Comparison of ENCODE assay signal across 9 cellular contexts in genomic region chr6:111759836-111760785, GRCh38.
DNase-seq lines count a peak whose midpoint lies in the region; ATAC-seq and TF ChIP-seq lines count a peak whose summit lies in the region.
"Had no signal": no experiment of that assay in that cellular context is flagged by ENCODE, and none has a peak within 500 bp of the region (broad histone marks: within the 10 kb centered on the region; RNA-seq: fewer than 3 reads in every experiment).

No MANE protein-coding gene starts in this region.

- in situ Hi-C loops in IMR-90 (cut with MboI; ENCODE audit: low sequenced_read_pairs): no loop called here

- peak; percentile 14; the same call in 1 of the 2 replicates for TF ChIP-seq RAD21 in IMR-90 (IDR thresholded peaks at IDR 0.05; ENCODE audit: low read length)

- peak overlapping the region; percentile 60; the same call in 1 of the 2 replicates for H4K91ac ChIP-seq in IMR-90 (ENCODE audit: insufficient read depth, low read depth, low read length)

- BruUV-seq in IMR-90 (replicated peaks; lab: Mats Ljungman, UMichigan): no TSS peak

- H2AK9ac ChIP-seq in IMR-90 (replicated peaks; ENCODE audit: low read depth, low read length, poor library complexity): no peak overlapping the region

- no peaks in the 10 kb centered on the region for H3K27me3 ChIP-seq in IMR-90 (ENCODE audit: control insufficient read depth, insufficient read depth, low read length)

- peak overlapping the region; percentile 91 for H3K27ac ChIP-seq in IMR-90 (ENCODE audit: insufficient read depth, low read length)

- H4K8ac ChIP-seq in IMR-90 (ENCODE audit: low read depth in 2 of 2, low read length in 2 of 2): peak overlapping the region; percentile 82 to 92

- peak overlapping the region; percentile 95 for H3K18ac ChIP-seq in IMR-90 (ENCODE audit: low read depth, low read length)

- peak overlapping the region; percentile 85; the same call in 1 of the 2 replicates for H2BK120ac ChIP-seq in IMR-90 (ENCODE audit: low read depth, low read length)

- 20% methylated on average over 2 of the region's 18 CpGs; no CpG with 5 or more reads in 1 of the 2 experiments for WGBS in IMR-90 (ENCODE audit: extremely low coverage in 2 of 2, insufficient read length in 1 of 2), 2 experiments

- H2AFZ ChIP-seq in IMR-90 (replicated peaks; ENCODE audit: low read length, poor library complexity): no peak overlapping the region

- no peak for TF ChIP-seq POLR2A in IMR-90 (IDR thresholded peaks at IDR 0.05; ENCODE audit: low read depth, low read length)

- peaks cover 41% of the 10 kb centered on the region for H3K4me1 ChIP-seq in IMR-90 (ENCODE audit: control insufficient read depth, insufficient read depth, low read length)

- H3K14ac ChIP-seq in IMR-90 (replicated peaks; ENCODE audit: low read depth, low read length): peak overlapping the region; percentile 87; the same call in 1 of the 2 replicates

- H3K36me3 Mint-ChIP-seq in activated naive CD4-positive, alpha-beta T cell treated with anti-CD3 and anti-CD28 coated beads, Interleukin-2, amount 10 ng/mL, durations not matched to agents 7 days and 5 days: peaks cover 56% of the 10 kb centered on the region
- H3K36me3 Mint-ChIP-seq in stimulated activated effector memory CD8-positive, alpha-beta T cell treated with anti-CD3 and anti-CD28 coated beads, Interleukin-12 subunit alpha, Interleukin-12 subunit beta, amount 100 ng/mL, for 72 hours: peaks cover 93% of the 10 kb centered on the region

- peak overlapping the region; percentile 24; the same call in 1 of the 2 replicates for H3K23ac ChIP-seq in IMR-90 (ENCODE audit: low read depth, low read length)

- POLR2A ChIA-PET in IMR-90 (lab: Charles Lee; ENCODE audit: unreplicated experiment) (no interaction called here), HEK293T (lab: Yijun Ruan, JAX) (no interaction called here)

- H2BK15ac ChIP-seq in IMR-90 (ENCODE audit: low read depth, low read length): peak overlapping the region; percentile 95; the same call in 2 of the 3 replicates

- peak overlapping the region; percentile 68 for H3K9ac ChIP-seq in IMR-90 (ENCODE audit: low read depth, low read length)

- no peaks in the 10 kb centered on the region for H3K36me3 ChIP-seq in IMR-90 (ENCODE audit: control insufficient read depth, insufficient read depth, low read length)

- H4K20me1 ChIP-seq in IMR-90 (ENCODE audit: insufficient read depth, low read length): 0 out of 2 replicates have a peak, but pooled peaks cover 3% of the 10 kb centered on the region

- ATAC-seq in IMR-90 (ENCODE audit: low read depth) (peak; percentile 62), left cardiac atrium (peak; percentile 30 to 41), HG02571 (IDR thresholded peaks at IDR 0.05; ENCODE audit: unreplicated experiment) (no peak), GM19455 (IDR thresholded peaks at IDR 0.05; ENCODE audit: unreplicated experiment) (no peak)
- peak; percentile 76 for ATAC-seq in stimulated activated effector memory CD8-positive, alpha-beta T cell treated with anti-CD3 and anti-CD28 coated beads, Interleukin-12 subunit alpha, Interleukin-12 subunit beta, amount 100 ng/mL, for 72 hours

- H2BK5ac ChIP-seq in IMR-90 (ENCODE audit: low read depth, low read length, poor library complexity, severe bottlenecking): peak overlapping the region; percentile 93

- peak overlapping the region; percentile 97 for H3K27ac Mint-ChIP-seq in activated naive CD4-positive, alpha-beta T cell treated with anti-CD3 and anti-CD28 coated beads, Interleukin-2, amount 10 ng/mL, durations not matched to agents 7 days and 5 days
- H3K27ac Mint-ChIP-seq in stimulated activated effector memory CD8-positive, alpha-beta T cell treated with anti-CD3 and anti-CD28 coated beads, Interleukin-12 subunit alpha, Interleukin-12 subunit beta, amount 100 ng/mL, for 72 hours: peak overlapping the region; percentile 97

- peaks cover 21 to 38% of the 10 kb centered on the region in 2 experiments for H3K79me1 ChIP-seq in IMR-90 (ENCODE audit: low read depth in 1 of 2, low read length in 2 of 2)

- peak overlapping the region; percentile 71 for H3K4me3 Mint-ChIP-seq in activated naive CD4-positive, alpha-beta T cell treated with anti-CD3 and anti-CD28 coated beads, Interleukin-2, amount 10 ng/mL, durations not matched to agents 7 days and 5 days
- H3K4me3 Mint-ChIP-seq in stimulated activated effector memory CD8-positive, alpha-beta T cell treated with anti-CD3 and anti-CD28 coated beads, Interleukin-12 subunit alpha, Interleukin-12 subunit beta, amount 100 ng/mL, for 72 hours: peak overlapping the region; percentile 83

- no peak for TF ChIP-seq CTCF in IMR-90 (conservative IDR thresholded peaks at IDR 0.05; ENCODE audit: low read depth, low read length)

- CTCF ChIA-PET in IMR-90 (lab: Yijun Ruan, JAX) (interaction anchor here (0.6 to 0.7 kb wide), 2 partner anchors 41 to 325 kb away, joined by 3 to 5 read pairs; no protein-coding TSS in a partner anchor), HEK293T (lab: Yijun Ruan, JAX) (no interaction called here)
- CTCF ChIA-PET in activated naive CD4-positive, alpha-beta T cell treated with anti-CD3 and anti-CD28 coated beads, Interleukin-2, amount 10 ng/mL, durations not matched to agents 7 days and 5 days (lab: Charles Lee): interaction anchor here (0.6 to 1.8 kb wide), 10 partner anchors 35 to 240 kb away, joined by 3 to 6 read pairs (median 3); no protein-coding TSS in a partner anchor

- no peaks in the 10 kb centered on the region for H3K9me3 ChIP-seq in IMR-90 (ENCODE audit: control insufficient read depth, insufficient read depth, low read length)

- peak overlapping the region; percentile 75 for H3K56ac ChIP-seq in IMR-90 (ENCODE audit: extremely low read depth, insufficient read depth, low read length)

- intact Hi-C loops in IMR-90 (cut with micrococcal nuclease) (no loop called here), left cardiac atrium (cut with DNase I) (no loop called here)

- peaks cover 12% of the 10 kb centered on the region for H3K9me1 ChIP-seq in IMR-90 (ENCODE audit: insufficient read depth, low read length)

- peak; percentile 97 for DNase-seq in IMR-90
- peak; percentile 47 for DNase-seq in activated naive CD4-positive, alpha-beta T cell treated with anti-CD3 and anti-CD28 coated beads, Interleukin-2, amount 10 ng/mL, durations not matched to agents 7 days and 5 days
- DNase-seq in left cardiac atrium: no peak
- peak in 1 of 2 donors; percentile 75 for DNase-seq in stimulated activated effector memory CD8-positive, alpha-beta T cell treated with anti-CD3 and anti-CD28 coated beads, Interleukin-12 subunit alpha, Interleukin-12 subunit beta, amount 100 ng/mL, for 72 hours (ENCODE audit: low spot score in 2 of 2)
- no peak for DNase-seq in HEK293T (ENCODE audit: extremely low spot score)
- no peak for DNase-seq in A172 (ENCODE audit: low spot score)
- DNase-seq: mesendoderm had no signal

- H2BK20ac ChIP-seq in IMR-90 (ENCODE audit: low read depth, low read length): peak overlapping the region; percentile 88

- H4K5ac ChIP-seq in IMR-90 (ENCODE audit: low read depth, low read length): peak overlapping the region; percentile 95

- peak overlapping the region; percentile 1 for H3K4ac ChIP-seq in IMR-90 (ENCODE audit: low read depth, low read length)

- no peaks in the 10 kb centered on the region for H3K27me3 Mint-ChIP-seq in activated naive CD4-positive, alpha-beta T cell treated with anti-CD3 and anti-CD28 coated beads, Interleukin-2, amount 10 ng/mL, durations not matched to agents 7 days and 5 days

- peaks cover 92% of the 10 kb centered on the region for H3K4me1 Mint-ChIP-seq in activated naive CD4-positive, alpha-beta T cell treated with anti-CD3 and anti-CD28 coated beads, Interleukin-2, amount 10 ng/mL, durations not matched to agents 7 days and 5 days
- peaks cover 78% of the 10 kb centered on the region for H3K4me1 Mint-ChIP-seq in stimulated activated effector memory CD8-positive, alpha-beta T cell treated with anti-CD3 and anti-CD28 coated beads, Interleukin-12 subunit alpha, Interleukin-12 subunit beta, amount 100 ng/mL, for 72 hours

- no peaks in the 10 kb centered on the region for H3K9me3 Mint-ChIP-seq in activated naive CD4-positive, alpha-beta T cell treated with anti-CD3 and anti-CD28 coated beads, Interleukin-2, amount 10 ng/mL, durations not matched to agents 7 days and 5 days
- no peaks in the 10 kb centered on the region for H3K9me3 Mint-ChIP-seq in stimulated activated effector memory CD8-positive, alpha-beta T cell treated with anti-CD3 and anti-CD28 coated beads, Interleukin-12 subunit alpha, Interleukin-12 subunit beta, amount 100 ng/mL, for 72 hours

- peak overlapping the region; percentile 54; the same call in 1 of the 2 replicates for H2AK5ac ChIP-seq in IMR-90 (ENCODE audit: low read depth, low read length)

- peak overlapping the region; percentile 16; the same call in 1 of the 2 replicates for H3K4me3 ChIP-seq in IMR-90 (ENCODE audit: insufficient read depth, low read depth, low read length)

- peak overlapping the region; percentile 79 for H3K4me2 ChIP-seq in IMR-90 (ENCODE audit: low read depth, low read length)

- dilution Hi-C loops in IMR-90 (cut with HindIII; ENCODE audit: low sequenced_read_pairs, unreplicated experiment): no loop called here

TF ChIP-seq in IMR-90, 13 proteins besides CTCF, POLR2A, EP300 and RAD21 (continues in another document):
- no peak for TF ChIP-seq RCOR1 (IDR thresholded peaks at IDR 0.05; ENCODE audit: insufficient replicate concordance, low read length)
- TF ChIP-seq FOS (IDR thresholded peaks at IDR 0.05; ENCODE audit: low read depth, low read length): peak; percentile 68; the same call in 1 of the 2 replicates
- 0 out of 2 replicates have a peak, but pooled peaks have one; percentile 33 for TF ChIP-seq NFE2L2 (IDR thresholded peaks at IDR 0.05; ENCODE audit: low read depth, low read length)
- TF ChIP-seq RFX5 (IDR thresholded peaks at IDR 0.05; ENCODE audit: low read depth, low read length): no peak
- TF ChIP-seq CEBPB (IDR thresholded peaks at IDR 0.05; ENCODE audit: low read depth, low read length): peak; percentile 86
- no peak for TF ChIP-seq CHD1 (IDR thresholded peaks at IDR 0.05; ENCODE audit: low read depth, low read length)

TF ChIP-seq in HEK293T, 16 proteins besides CTCF, POLR2A, EP300 and RAD21:
- TF ChIP-seq TARDBP (IDR thresholded peaks at IDR 0.05) (no peak), LEF1 (IDR thresholded peaks at IDR 0.05; ENCODE audit: borderline replicate concordance) (no peak), ARNT (IDR thresholded peaks at IDR 0.05) (no peak), BHLHE40 (IDR thresholded peaks at IDR 0.05; ENCODE audit: borderline replicate concordance) (no peak)

Comparison
In these comparisons a context has a peak if more than half of its experiments do, and no peak if none do; other contexts are left out.
1. ATAC-seq: peak in IMR-90 (single experiment), left cardiac atrium (2 of 2) and stimulated activated effector memory CD8-positive, alpha-beta T cell treated with anti-CD3 and anti-CD28 coated beads, Interleukin-12 subunit alpha, Interleukin-12 subunit beta, amount 100 ng/mL, for 72 hours (single experiment); none in HG02571 (single experiment) and GM19455 (single experiment).
2. DNase-seq: peak in IMR-90 (single experiment) and activated naive CD4-positive, alpha-beta T cell treated with anti-CD3 and anti-CD28 coated beads, Interleukin-2, amount 10 ng/mL, durations not matched to agents 7 days and 5 days (single experiment); none in left cardiac atrium (single experiment), HEK293T (single experiment) and A172 (single experiment).